21 cellular contexts compared by ENCODE assay signal in genomic region chrX:117838581-117839331, GRCh38.
DNase-seq lines count a peak whose midpoint lies in the region; ATAC-seq, FAIRE-seq and TF ChIP-seq lines count a peak whose summit lies in the region.
"Had no signal": no experiment of that assay in that cellular context is flagged by ENCODE, and none has a peak within 500 bp of the region (broad histone marks: within the 10 kb centered on the region; RNA-seq: fewer than 3 reads in every experiment).

No MANE protein-coding gene starts in this region.

- H3K4me3 Mint-ChIP-seq in endothelial cell (ENCODE audit: unreplicated experiment) = no peak overlapping the region
- no peak overlapping the region for H3K4me3 Mint-ChIP-seq in activated CD4-positive, alpha-beta T cell treated with anti-CD3 and anti-CD28 coated beads, Interleukin-2, amount 10 ng/mL, durations not matched to agents 24 days and 14 days
- H3K4me3 Mint-ChIP-seq: CD4-positive, alpha-beta memory T cell; IgD-negative memory B cell had no signal

- H3K4me3 ChIP-seq in GM12865 (ENCODE audit: low read depth, low read length) = no peak overlapping the region
- H3K4me3 ChIP-seq in tibial artery = no peak overlapping the region
- H3K4me3 ChIP-seq: A549, GM23248, HAP-1 had no signal

- no peaks in the 10 kb centered on the region for H3K36me3 ChIP-seq in tibial artery
- H3K36me3 ChIP-seq: HAP-1 had no signal

- peak; percentile 0 for DNase-seq in GM12865 (ENCODE audit: low read depth)
- no peak for DNase-seq in left colon
- no peak for DNase-seq in GM12892 (ENCODE audit: insufficient read length)
- DNase-seq in tibial artery = no peak
- no peak for DNase-seq in endothelial cell (ENCODE audit: low spot score)
- DNase-seq in activated CD4-positive, alpha-beta T cell treated with anti-CD3 and anti-CD28 coated beads, Interleukin-2, amount 10 ng/mL, durations not matched to agents 24 days and 14 days = no peak
- DNase-seq: AML-193; CD4-positive, alpha-beta memory T cell; DMS153; DMS79; GDM1; GM23248 had no signal

- H3K9me3 ChIP-seq in tibial artery = no peaks in the 10 kb centered on the region
- H3K9me3 ChIP-seq: A549, HAP-1 had no signal

- intact Hi-C loops in left colon (cut with DNase I, micrococcal nuclease) = no loop called here
- intact Hi-C loops in tibial artery (cut with DNase I; ENCODE audit: low total_unique reads) = no loop called here
- intact Hi-C loops in activated CD4-positive, alpha-beta T cell treated with anti-CD3 and anti-CD28 coated beads, Interleukin-2, amount 10 ng/mL, durations not matched to agents 24 days and 14 days (cut with micrococcal nuclease) = no loop called here

- no peak overlapping the region for H3K27ac Mint-ChIP-seq in endothelial cell (ENCODE audit: unreplicated experiment)
- no peak overlapping the region for H3K27ac Mint-ChIP-seq in activated CD4-positive, alpha-beta T cell treated with anti-CD3 and anti-CD28 coated beads, Interleukin-2, amount 10 ng/mL, durations not matched to agents 24 days and 14 days
- H3K27ac Mint-ChIP-seq: CD4-positive, alpha-beta memory T cell; IgD-negative memory B cell had no signal

- H3K9me3 Mint-ChIP-seq in endothelial cell (ENCODE audit: unreplicated experiment) = no peaks in the 10 kb centered on the region
- no peaks in the 10 kb centered on the region for H3K9me3 Mint-ChIP-seq in activated CD4-positive, alpha-beta T cell treated with anti-CD3 and anti-CD28 coated beads, Interleukin-2, amount 10 ng/mL, durations not matched to agents 24 days and 14 days

- H3K27me3 Mint-ChIP-seq in endothelial cell (ENCODE audit: unreplicated experiment) = no peaks in the 10 kb centered on the region
- H3K27me3 Mint-ChIP-seq in activated CD4-positive, alpha-beta T cell treated with anti-CD3 and anti-CD28 coated beads, Interleukin-2, amount 10 ng/mL, durations not matched to agents 24 days and 14 days = no peaks in the 10 kb centered on the region
- H3K27me3 Mint-ChIP-seq: CD4-positive, alpha-beta memory T cell; IgD-negative memory B cell had no signal

- no peaks in the 10 kb centered on the region for H3K4me1 ChIP-seq in tibial artery
- H3K4me1 ChIP-seq: A549, HAP-1 had no signal

- H3K27me3 ChIP-seq in tibial artery = no peaks in the 10 kb centered on the region

- FAIRE-seq in GM12892 (lab: Jason Lieb, UNC) = no peak
- FAIRE-seq: A549, GM18507, HepG2 had no signal

- TF ChIP-seq CTCF in GM12865 (IDR thresholded peaks at IDR 0.05; ENCODE audit: insufficient read depth, low read depth, low read length, missing control alignments) (no peak), tibial artery (IDR thresholded peaks at IDR 0.05) (no peak), endothelial cell (IDR thresholded peaks at IDR 0.05; ENCODE audit: unreplicated experiment) (no peak)

- peak; percentile 49 for ATAC-seq in GM18868 (IDR thresholded peaks at IDR 0.05; ENCODE audit: unreplicated experiment)
- peak; percentile 65 for ATAC-seq in HG02973 (IDR thresholded peaks at IDR 0.05; ENCODE audit: unreplicated experiment)
- peak; percentile 70 for ATAC-seq in left colon
- ATAC-seq: A549, HepG2 had no signal

- H3K27ac ChIP-seq in tibial artery = no peak overlapping the region
- H3K27ac ChIP-seq: 22Rv1, A549, C4-2B, GM23248 had no signal

- H3K36me3 Mint-ChIP-seq in endothelial cell (ENCODE audit: low read depth, unreplicated experiment) = no peaks in the 10 kb centered on the region
- H3K36me3 Mint-ChIP-seq in activated CD4-positive, alpha-beta T cell treated with anti-CD3 and anti-CD28 coated beads, Interleukin-2, amount 10 ng/mL, durations not matched to agents 24 days and 14 days (ENCODE audit: low read depth) = no peaks in the 10 kb centered on the region
- H3K36me3 Mint-ChIP-seq: CD4-positive, alpha-beta memory T cell; IgD-negative memory B cell had no signal

- no peak for TF ChIP-seq POLR2A in GM12892 (IDR thresholded peaks at IDR 0.05; ENCODE audit: low read depth, low read length)

- no peaks in the 10 kb centered on the region for H3K4me1 Mint-ChIP-seq in endothelial cell (ENCODE audit: unreplicated experiment)
- H3K4me1 Mint-ChIP-seq in activated CD4-positive, alpha-beta T cell treated with anti-CD3 and anti-CD28 coated beads, Interleukin-2, amount 10 ng/mL, durations not matched to agents 24 days and 14 days = no peaks in the 10 kb centered on the region
- H3K4me1 Mint-ChIP-seq: CD4-positive, alpha-beta memory T cell; IgD-negative memory B cell had no signal
